ENCODE assay signal across 8 cellular contexts in genomic region chr4:99811850-99812249, GRCh38. TPM values are rescaled to one million over a fixed set of nuclear protein-coding genes. Genes with fewer than 3 reads are reported as not detected.
DNase-seq lines count a peak whose midpoint lies in the region; ATAC-seq and TF ChIP-seq lines count a peak whose summit lies in the region.

No MANE protein-coding gene starts in this region.

- no peak overlapping the region for H3K4ac ChIP-seq in IMR-90 (ENCODE audit: low read depth, low read length)

- dilution Hi-C loops in IMR-90 (cut with HindIII; ENCODE audit: low sequenced_read_pairs, unreplicated experiment) = no loop called here

- H3K9ac ChIP-seq in IMR-90 (ENCODE audit: low read depth, low read length) (no peak overlapping the region), endodermal cell (ENCODE audit: extremely low read depth, low read length, poor library complexity, severe bottlenecking) (no peak overlapping the region)

- no peak overlapping the region for H3K27ac ChIP-seq in IMR-90 (ENCODE audit: insufficient read depth, low read length)
- no peak overlapping the region for H3K27ac ChIP-seq in endodermal cell (ENCODE audit: low read depth, low read length)
- H3K27ac ChIP-seq in psoas muscle = no peak overlapping the region

- H4K91ac ChIP-seq in IMR-90 (ENCODE audit: insufficient read depth, low read depth, low read length) = no peak overlapping the region

- peaks cover 3% of the 10 kb centered on the region for H3K27me3 Mint-ChIP-seq in T-helper 2 cell treated with Interferon-gamma antibody and Interleukin-4, amounts not matched to agents 5 μg/mL and 100 μg/mL, for 36 hours (ENCODE audit: low read depth)
- no peaks in the 10 kb centered on the region for H3K27me3 Mint-ChIP-seq in endodermal cell (ENCODE audit: insufficient read depth)

- BruUV-seq in IMR-90 (replicated peaks; lab: Mats Ljungman, UMichigan) = no TSS peak

- no peak overlapping the region for H3K4me3 Mint-ChIP-seq in T-helper 2 cell treated with Interferon-gamma antibody and Interleukin-4, amounts not matched to agents 5 μg/mL and 100 μg/mL, for 36 hours
- no peak overlapping the region for H3K4me3 Mint-ChIP-seq in endodermal cell

- H3K36me3 ChIP-seq in IMR-90 (ENCODE audit: control insufficient read depth, insufficient read depth, low read length) = no peaks in the 10 kb centered on the region
- no peaks in the 10 kb centered on the region for H3K36me3 ChIP-seq in endodermal cell (ENCODE audit: control insufficient read depth, insufficient read depth, low read length)
- no peaks in the 10 kb centered on the region for H3K36me3 ChIP-seq in psoas muscle (ENCODE audit: insufficient read depth in 1 of 2, low read depth in 1 of 2)

- POLR2A ChIA-PET in IMR-90 (lab: Charles Lee; ENCODE audit: unreplicated experiment) = no interaction called here

- ATAC-seq in IMR-90 (ENCODE audit: low read depth) (peak; percentile 35; the same call in 1 of the 2 replicates), psoas muscle (no peak), HG03135 (IDR thresholded peaks at IDR 0.05; ENCODE audit: unreplicated experiment) (no peak), GM19324 (IDR thresholded peaks at IDR 0.05; ENCODE audit: low FRiP score, unreplicated experiment) (no peak)

- TF ChIP-seq CTCF in IMR-90 (conservative IDR thresholded peaks at IDR 0.05; ENCODE audit: low read depth, low read length) = peak; percentile 52
- TF ChIP-seq CTCF in endodermal cell (conservative IDR thresholded peaks at IDR 0.05) = peak; percentile 86
- peak; percentile 33 for TF ChIP-seq CTCF in psoas muscle (IDR thresholded peaks at IDR 0.05)

- H3K27me3 ChIP-seq in IMR-90 (ENCODE audit: control insufficient read depth, insufficient read depth, low read length) = no peaks in the 10 kb centered on the region; the same call in 1 of the 2 replicates
- no peaks in the 10 kb centered on the region for H3K27me3 ChIP-seq in endodermal cell (ENCODE audit: control insufficient read depth, insufficient read depth, low read length, poor library complexity, severe bottlenecking)
- no peaks in the 10 kb centered on the region for H3K27me3 ChIP-seq in psoas muscle (ENCODE audit: insufficient read depth in 3 of 3, low read length in 2 of 3)

- H3K9me1 ChIP-seq in IMR-90 (ENCODE audit: insufficient read depth, low read length) = no peaks in the 10 kb centered on the region

- H3K14ac ChIP-seq in IMR-90 (replicated peaks; ENCODE audit: low read depth, low read length) = no peak overlapping the region

- no peak overlapping the region for H3K27ac Mint-ChIP-seq in T-helper 2 cell treated with Interferon-gamma antibody and Interleukin-4, amounts not matched to agents 5 μg/mL and 100 μg/mL, for 36 hours
- H3K27ac Mint-ChIP-seq in endodermal cell = no peak overlapping the region

- H2BK5ac ChIP-seq in IMR-90 (ENCODE audit: low read depth, low read length, poor library complexity, severe bottlenecking) = no peak overlapping the region

- in situ Hi-C loops in IMR-90 (cut with MboI; ENCODE audit: low sequenced_read_pairs) = no loop called here

- H3K4me1 Mint-ChIP-seq in T-helper 2 cell treated with Interferon-gamma antibody and Interleukin-4, amounts not matched to agents 5 μg/mL and 100 μg/mL, for 36 hours (ENCODE audit: low read depth) = peaks cover 29% of the 10 kb centered on the region
- no peaks in the 10 kb centered on the region for H3K4me1 Mint-ChIP-seq in endodermal cell

- TF ChIP-seq POLR2A in IMR-90 (IDR thresholded peaks at IDR 0.05; ENCODE audit: low read depth, low read length) = no peak

- H3K9me3 Mint-ChIP-seq in T-helper 2 cell treated with Interferon-gamma antibody and Interleukin-4, amounts not matched to agents 5 μg/mL and 100 μg/mL, for 36 hours = no peaks in the 10 kb centered on the region
- no peaks in the 10 kb centered on the region for H3K9me3 Mint-ChIP-seq in endodermal cell

- no peaks in the 10 kb centered on the region for H3K9me3 ChIP-seq in IMR-90 (ENCODE audit: control insufficient read depth, insufficient read depth, low read length)
- no peaks in the 10 kb centered on the region for H3K9me3 ChIP-seq in endodermal cell (ENCODE audit: control insufficient read depth, low read length)
- no peaks in the 10 kb centered on the region for H3K9me3 ChIP-seq in psoas muscle

- H4K8ac ChIP-seq in IMR-90 (ENCODE audit: low read depth in 2 of 2, low read length in 2 of 2) = no peak overlapping the region

- no peak overlapping the region for H4K5ac ChIP-seq in IMR-90 (ENCODE audit: low read depth, low read length)

- no peak overlapping the region for H2BK20ac ChIP-seq in IMR-90 (ENCODE audit: low read depth, low read length)

- CTCF ChIA-PET in IMR-90 (lab: Yijun Ruan, JAX) = interaction anchor here (0.6 to 1.5 kb wide), 7 partner anchors 9 to 301 kb away, joined by 3 to 4 read pairs (median 3); partner anchors contain the start of gene C4orf17

- intact Hi-C loops in IMR-90 (cut with micrococcal nuclease) (loop anchor here (5.0 to 10.0 kb wide), 3 partner anchors 75 to 253 kb away; partner anchors contain the start of gene DNAJB14), psoas muscle (cut with DNase I) (loop anchor here in 1 of 2 donors (10.0 kb wide), 1 partner anchor 133 kb away; the partner anchor contains the start of gene DNAJB14)

- DNase-seq in COLO829 (ENCODE audit: low spot score) (peak; percentile 48), IMR-90 (peak; percentile 20), endodermal cell (peak; percentile 57), psoas muscle (no peak), NCI-H2107 treated with DMSO at 0.1 percent for 48 hours (lab: John Stamatoyannopoulos, UW; ENCODE audit: unreplicated experiment) (no peak)
- peak; percentile 29 for DNase-seq in T-helper 2 cell treated with Interferon-gamma antibody and Interleukin-4, amounts not matched to agents 5 μg/mL and 100 μg/mL, for 36 hours (ENCODE audit: low spot score)

- H2BK120ac ChIP-seq in IMR-90 (ENCODE audit: low read depth, low read length) = no peak overlapping the region

- H3K18ac ChIP-seq in IMR-90 (ENCODE audit: low read depth, low read length) = no peak overlapping the region

- TF ChIP-seq RAD21 in IMR-90 (IDR thresholded peaks at IDR 0.05; ENCODE audit: low read length) = peak; percentile 26

- H3K4me3 ChIP-seq in IMR-90 (ENCODE audit: insufficient read depth, low read depth, low read length) (no peak overlapping the region), endodermal cell (ENCODE audit: low read length) (no peak overlapping the region), psoas muscle (no peak overlapping the region)

- WGBS in IMR-90 (ENCODE audit: extremely low coverage in 2 of 2, insufficient read length in 1 of 2), 2 experiments = no CpG with 5 or more reads among the region's 1 CpG
- 79 to 100% methylated on average over 1 of the region's 1 CpG for WGBS in endodermal cell (ENCODE audit: insufficient coverage in 1 of 2, insufficient read length in 1 of 2), 2 experiments
- WGBS in psoas muscle, 3 donors = 60 to 63% (median 61%) methylated on average over 1 of the region's 1 CpG

- H3K56ac ChIP-seq in IMR-90 (ENCODE audit: extremely low read depth, insufficient read depth, low read length) = no peak overlapping the region

- H3K4me1 ChIP-seq in IMR-90 (ENCODE audit: control insufficient read depth, insufficient read depth, low read length) (no peaks in the 10 kb centered on the region), endodermal cell (ENCODE audit: control insufficient read depth, insufficient read depth, low read length) (no peaks in the 10 kb centered on the region), psoas muscle (peaks cover 14% of the 10 kb centered on the region)

- no peaks in the 10 kb centered on the region for H4K20me1 ChIP-seq in IMR-90 (ENCODE audit: insufficient read depth, low read length)

- H2BK15ac ChIP-seq in IMR-90 (ENCODE audit: low read depth, low read length) = no peak overlapping the region

- no peak overlapping the region for H3K23ac ChIP-seq in IMR-90 (ENCODE audit: low read depth, low read length)

- H2AK9ac ChIP-seq in IMR-90 (replicated peaks; ENCODE audit: low read depth, low read length, poor library complexity) = no peak overlapping the region

- H3K79me1 ChIP-seq in IMR-90 (ENCODE audit: low read depth in 1 of 2, low read length in 2 of 2) = no peaks in the 10 kb centered on the region

- no peak overlapping the region for H2AFZ ChIP-seq in IMR-90 (replicated peaks; ENCODE audit: low read length, poor library complexity)

- no peak overlapping the region for H3K4me2 ChIP-seq in IMR-90 (ENCODE audit: low read depth, low read length)

- H3K36me3 Mint-ChIP-seq in T-helper 2 cell treated with Interferon-gamma antibody and Interleukin-4, amounts not matched to agents 5 μg/mL and 100 μg/mL, for 36 hours (ENCODE audit: low read depth) = peaks cover 2% of the 10 kb centered on the region
- no peaks in the 10 kb centered on the region for H3K36me3 Mint-ChIP-seq in endodermal cell (ENCODE audit: low read depth)

- H2AK5ac ChIP-seq in IMR-90 (ENCODE audit: low read depth, low read length) = no peak overlapping the region

TF ChIP-seq in IMR-90, 13 proteins besides CTCF, POLR2A, EP300 and RAD21:
- TF ChIP-seq RCOR1 (IDR thresholded peaks at IDR 0.05; ENCODE audit: insufficient replicate concordance, low read length) (no peak), MAFK (IDR thresholded peaks at IDR 0.05; ENCODE audit: low read depth, low read length) (no peak), MXI1 (IDR thresholded peaks at IDR 0.05; ENCODE audit: borderline replicate concordance, low read depth, low read length) (no peak), SMC3 (IDR thresholded peaks at IDR 0.05; ENCODE audit: low read depth, low read length) (0 out of 2 replicates have a peak, but pooled peaks have one; percentile 21)
TF ChIP-seq in IMR-90: peak in this region for 1.

RNA-seq across cellular contexts. Expression of gene DAPP1, which starts 4.8 kb away (rescaled TPM):
- not detected in 2 replicates for total RNA-seq in IMR-90 (2012; rRNA removed)
- not detected in 2 replicates for polyA plus RNA-seq in IMR-90 (2012; rRNA removed)
- polyA plus RNA-seq in IMR-90 (2012; cell fraction: cytosol; rRNA removed) = not detected in 2 replicates
- not detected in 2 replicates for polyA plus RNA-seq in IMR-90 (2012; cell fraction: nucleus; rRNA removed; ENCODE audit: low replicate concordance)
- not detected for total RNA-seq in endodermal cell
- not detected for polyA plus RNA-seq in endodermal cell (2013, experiment 1 of 2)
- polyA plus RNA-seq in endodermal cell (2013, experiment 2 of 2) = not detected
- 1 to 10 TPM in 2 of 4 donors, under 1 TPM in 2; 0.46 to 1.3 (median 0.76) TPM for total RNA-seq in psoas muscle
- under 1 TPM; 0.06 to 0.53 (median 0.18) TPM for polyA plus RNA-seq in psoas muscle

Comparison
In these comparisons a context has a peak if more than half of its experiments do, and no peak if none do; other contexts are left out.
1. DNase-seq: peak in COLO829 (single experiment), IMR-90 (single experiment), T-helper 2 cell treated with Interferon-gamma antibody and Interleukin-4, amounts not matched to agents 5 μg/mL and 100 μg/mL, for 36 hours (single experiment) and endodermal cell (single experiment); none in psoas muscle (0 of 2) and NCI-H2107 treated with DMSO at 0.1 percent for 48 hours (single experiment).
2. CTCF ChIP-seq: peak in every context shown above with its lines; median percentile 86 in endodermal cell; 52 in IMR-90; 33 in psoas muscle.